9 cellular contexts compared by ENCODE assay signal in the genomic region with DNA sequence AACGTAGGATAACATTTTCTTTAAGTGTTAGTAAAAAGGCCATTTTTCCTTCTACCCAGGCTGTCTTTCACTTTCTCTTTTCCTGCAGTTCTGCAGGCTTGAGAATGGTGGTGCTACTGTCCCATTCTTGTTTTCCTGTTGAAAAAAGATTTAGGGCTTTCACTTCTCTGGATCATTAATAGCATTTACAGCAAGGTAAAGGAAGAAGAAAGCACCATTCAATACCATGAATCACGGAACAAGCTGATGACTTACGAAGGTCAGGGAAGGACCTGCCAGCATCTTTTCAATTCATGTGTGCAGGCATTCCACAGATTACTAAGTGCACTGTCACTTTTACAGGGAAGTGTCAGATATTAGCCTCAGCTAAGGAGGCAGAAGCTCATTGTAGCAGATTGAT.
DNase-seq lines count a peak whose midpoint lies in the region; ATAC-seq and TF ChIP-seq lines count a peak whose summit lies in the region.
"Had no signal": no experiment of that assay in that cellular context is flagged by ENCODE, and none has a peak within 500 bp of the region (broad histone marks: within the 10 kb centered on the region; RNA-seq: fewer than 3 reads in every experiment).

No MANE protein-coding gene starts in this region.

- TF ChIP-seq CTCF in fibroblast of lung (conservative IDR thresholded peaks at IDR 0.05 in 1 of 2, IDR thresholded peaks at IDR 0.05 in 1 of 2; ENCODE audit: low read depth in 1 of 2, low read length in 2 of 2), result peak; percentile 42 to 69
- TF ChIP-seq CTCF in osteocyte (IDR thresholded peaks at IDR 0.05), result peak; percentile 63
- TF ChIP-seq CTCF in psoas muscle (IDR thresholded peaks at IDR 0.05), result no peak

- H3K27ac ChIP-seq in fibroblast of lung (ENCODE audit: insufficient read depth, low read length), result no peak overlapping the region
- no peak overlapping the region for H3K27ac ChIP-seq in psoas muscle

- peak overlapping the region in 2 of 4 experiments; percentile 16 to 35 for H3K4me3 ChIP-seq in fibroblast of lung (replicated peaks in 1 of 4; ENCODE audit: control extremely low read depth in 1 of 4, insufficient read depth in 1 of 4, low read depth in 3 of 4, low read length in 4 of 4)
- H3K4me3 ChIP-seq in psoas muscle, result no peak overlapping the region

- intact Hi-C loops in psoas muscle (cut with DNase I), result no loop called here

- ATAC-seq in HG02884 (IDR thresholded peaks at IDR 0.05; ENCODE audit: unreplicated experiment), result no peak
- ATAC-seq in psoas muscle, result no peak

- H3K36me3 ChIP-seq in fibroblast of lung (ENCODE audit: control insufficient read depth, insufficient read depth, low read length) (no peaks in the 10 kb centered on the region), psoas muscle (ENCODE audit: insufficient read depth in 1 of 2, low read depth in 1 of 2) (no peaks in the 10 kb centered on the region)

- H3K79me2 ChIP-seq in fibroblast of lung (ENCODE audit: control insufficient read depth, insufficient read depth, low read length), result no peaks in the 10 kb centered on the region

- H3K4me1 Mint-ChIP-seq in osteocyte (ENCODE audit: unreplicated experiment), result peaks cover 20% of the 10 kb centered on the region

- H3K4me3 Mint-ChIP-seq in osteocyte (ENCODE audit: unreplicated experiment), result peak overlapping the region; percentile 39

- peak; percentile 10 for DNase-seq in DMS 273 treated with DMSO at 0.1 percent for 48 hours (lab: John Stamatoyannopoulos, UW)
- DNase-seq in NCI-H460 (ENCODE audit: extremely low read depth, low read depth), result peak; percentile 38
- peak; percentile 45 to 75 for DNase-seq in fibroblast of lung (ENCODE audit: low read depth in 2 of 2)
- no peak for DNase-seq in osteocyte (ENCODE audit: extremely low spot score, unreplicated experiment)
- DNase-seq in stimulated activated CD4-positive, alpha-beta T cell treated with anti-CD3 and anti-CD28 coated beads, Interleukin-4, amount 100 ng/mL, for 24 hours, result no peak
- DNase-seq in activated effector memory CD4-positive, alpha-beta T cell treated with Interleukin-2 at 50 U/mL for 16 hours, result no peak
- DNase-seq in psoas muscle, result no peak
- DNase-seq: NCI-H2171 had no signal

- peak overlapping the region; percentile 14 for H2AFZ ChIP-seq in fibroblast of lung (ENCODE audit: low read length)

- peak overlapping the region; percentile 42 for H3K4me2 ChIP-seq in fibroblast of lung (ENCODE audit: extremely low read depth, insufficient read depth, low read length)

- H3K9me3 ChIP-seq in fibroblast of lung (ENCODE audit: control insufficient read depth, insufficient read depth, low read depth, low read length) (no peaks in the 10 kb centered on the region), psoas muscle (no peaks in the 10 kb centered on the region)

- WGBS in psoas muscle, 3 donors, result 18% methylated on average over 3 of the region's 3 CpGs

- H3K36me3 Mint-ChIP-seq in osteocyte (ENCODE audit: unreplicated experiment), result no peaks in the 10 kb centered on the region

- H3K9ac ChIP-seq in fibroblast of lung (ENCODE audit: insufficient read depth, low read length), result no peak overlapping the region

- peaks cover 2% of the 10 kb centered on the region for H3K27me3 Mint-ChIP-seq in osteocyte (ENCODE audit: unreplicated experiment)

- H3K27me3 ChIP-seq in fibroblast of lung (ENCODE audit: control insufficient read depth, insufficient read depth, low read length), result no peaks in the 10 kb centered on the region
- H3K27me3 ChIP-seq in psoas muscle (ENCODE audit: insufficient read depth in 3 of 3, low read length in 2 of 3), result peaks cover 0 to 3% (median 0%) of the 10 kb centered on the region in 3 donors

- H3K4me1 ChIP-seq in fibroblast of lung (ENCODE audit: control insufficient read depth, extremely low read depth, insufficient read depth, low read length) (no peaks in the 10 kb centered on the region), psoas muscle (no peaks in the 10 kb centered on the region)

- H3K9me3 Mint-ChIP-seq in osteocyte (ENCODE audit: unreplicated experiment), result no peaks in the 10 kb centered on the region

- H3K27ac Mint-ChIP-seq in osteocyte (ENCODE audit: unreplicated experiment), result peak overlapping the region; percentile 25

- no peaks in the 10 kb centered on the region for H4K20me1 ChIP-seq in fibroblast of lung (ENCODE audit: control insufficient read depth, extremely low read depth, insufficient read depth, low read length)

Comparison
In these comparisons a context has a peak if more than half of its experiments do, and no peak if none do; other contexts are left out.
1. DNase-seq: peak in DMS 273 treated with DMSO at 0.1 percent for 48 hours (single experiment), NCI-H460 (single experiment) and fibroblast of lung (2 of 2); none in osteocyte (single experiment), stimulated activated CD4-positive, alpha-beta T cell treated with anti-CD3 and anti-CD28 coated beads, Interleukin-4, amount 100 ng/mL, for 24 hours (single experiment), activated effector memory CD4-positive, alpha-beta T cell treated with Interleukin-2 at 50 U/mL for 16 hours (single experiment) and psoas muscle (0 of 2).